In the genomic region with DNA sequence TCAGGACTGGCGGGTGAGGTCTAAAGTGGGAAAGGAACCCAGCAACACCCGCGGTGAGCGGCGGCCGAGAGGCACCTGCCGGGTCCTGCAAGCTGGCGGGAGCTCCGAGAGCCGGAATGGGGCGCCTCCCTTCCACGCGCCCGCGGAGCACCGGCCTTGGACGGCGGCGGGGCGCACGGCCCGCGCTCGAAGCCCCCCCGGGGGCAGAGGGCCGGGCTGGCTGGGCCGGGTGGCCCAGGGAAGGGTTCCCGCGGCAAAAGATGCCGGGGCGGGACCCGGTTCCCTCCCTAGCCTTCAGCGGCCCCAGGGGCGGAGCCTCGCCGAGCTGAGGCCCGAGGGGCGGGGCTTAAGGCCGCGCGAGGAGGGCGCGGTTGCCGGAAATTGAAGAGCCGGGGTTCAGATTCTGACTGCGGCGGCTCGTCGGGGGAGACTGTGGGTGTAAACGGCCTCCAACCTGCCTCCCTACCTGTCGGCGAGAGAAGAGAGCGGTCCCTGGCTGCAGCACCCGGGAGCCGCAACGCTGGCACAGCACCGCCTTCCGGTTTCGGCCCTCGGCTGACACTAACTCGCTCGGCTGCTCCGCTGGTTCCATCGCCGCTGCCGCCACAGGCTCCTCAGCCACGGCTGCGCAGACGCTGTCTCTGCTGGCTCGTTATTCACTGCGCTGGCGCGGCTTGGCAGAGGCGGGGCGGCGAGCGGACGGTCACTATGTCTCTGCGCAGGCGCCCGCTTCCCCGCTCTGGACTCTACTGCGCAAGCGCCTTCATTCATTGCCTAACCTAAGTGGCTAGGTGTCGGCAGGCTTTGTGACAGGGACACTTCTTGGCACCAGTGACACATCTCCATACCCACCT, we compare ENCODE assay signal across 1 cellular context.
TF ChIP-seq lines count a peak whose summit lies in the region.

A gene (minus strand): TSS at position 643 of the 854 bp plus-strand sequence. CDS start 51 bp downstream, at position 592.

TF ChIP-seq in K562, 482 proteins besides CTCF, POLR2A, EP300 and RAD21 (continued from another document and continues in another):
- TF ChIP-seq TBP (optimal IDR thresholded peaks at IDR 0.05; ENCODE audit: low read depth, low read length) (peak; percentile 56), ZBTB17 (CRISPR knock-in tag; IDR thresholded peaks at IDR 0.05) (peak; percentile 14; the same call in 1 of the 2 replicates), CREB1 (IDR thresholded peaks at IDR 0.05) (peak; percentile 13; the same call in 1 of the 2 replicates), CREB1 (CRISPR knock-in tag; IDR thresholded peaks at IDR 0.05) (peak; percentile 24), MAZ (CRISPR knock-in tag; conservative IDR thresholded peaks at IDR 0.05 in 1 of 2, IDR thresholded peaks at IDR 0.05 in 1 of 2) (peak; percentile 73 to 81), WHSC1 (IDR thresholded peaks at IDR 0.05; ENCODE audit: low read length) (peak; percentile 31), CHD2 (IDR thresholded peaks at IDR 0.05; ENCODE audit: low read depth, low read length) (0 out of 2 replicates have a peak, but pooled peaks have one; percentile 2), ZC3H4 (CRISPR knock-in tag; IDR thresholded peaks at IDR 0.05; ENCODE audit: borderline replicate concordance) (no peak), RBM15 (IDR thresholded peaks at IDR 0.05; ENCODE audit: insufficient read depth, low read length) (0 out of 2 replicates have a peak, but pooled peaks have one; percentile 80), TEAD1 (CRISPR knock-in tag; IDR thresholded peaks at IDR 0.05) (peak in 1 of 2 experiments; percentile 46; a peak in 1 of 4 replicates), KAT7 (CRISPR knock-in tag; IDR thresholded peaks at IDR 0.05; ENCODE audit: borderline replicate concordance) (no peak; the same call in 1 of the 2 replicates), SMC3 (conservative IDR thresholded peaks at IDR 0.05; ENCODE audit: insufficient read depth, low read depth, low read length) (no peak), FOSL1 (tag; conservative IDR thresholded peaks at IDR 0.05) (peak; percentile 67), ZNF165 (CRISPR knock-in tag; IDR thresholded peaks at IDR 0.05; ENCODE audit: borderline replicate concordance) (no peak), TCFL5 (CRISPR knock-in tag; conservative IDR thresholded peaks at IDR 0.05) (no peak), HNRNPLL (IDR thresholded peaks at IDR 0.05; ENCODE audit: low read depth, low read length, poor library complexity, severe bottlenecking) (peak; percentile 81), PHF8 (IDR thresholded peaks at IDR 0.05; ENCODE audit: borderline replicate concordance, low read length) (peak; percentile 100), KLF6 (CRISPR knock-in tag; IDR thresholded peaks at IDR 0.05; ENCODE audit: borderline replicate concordance) (peak; percentile 88; the same call in 1 of the 2 replicates), ELF1 (tag; IDR thresholded peaks at IDR 0.05) (peak; percentile 90), U2AF1 (optimal IDR thresholded peaks at IDR 0.05; ENCODE audit: low read depth, low read length) (peak; percentile 59), POLR2AphosphoS2 (IDR thresholded peaks at IDR 0.05; ENCODE audit: low read length) (peak; percentile 94), HDAC2 (IDR thresholded peaks at IDR 0.05) (peak; percentile 33; the same call in 1 of the 2 replicates), NBN (IDR thresholded peaks at IDR 0.05; ENCODE audit: low read depth) (peak; percentile 64; the same call in 1 of the 2 replicates), MECOM (CRISPR knock-in tag; IDR thresholded peaks at IDR 0.05) (no peak), KDM4B (IDR thresholded peaks at IDR 0.05; ENCODE audit: borderline replicate concordance in 2 of 2, low read depth in 1 of 2) (peak in 1 of 2 experiments; percentile 56; a peak in 1 of 4 replicates), SRSF3 (IDR thresholded peaks at IDR 0.05; ENCODE audit: insufficient read depth, low read length) (no peak), ZNF79 (CRISPR knock-in tag; IDR thresholded peaks at IDR 0.05; ENCODE audit: low read depth) (no peak), HDAC1 (IDR thresholded peaks at IDR 0.05) (peak in 1 of 2 experiments; percentile 84; a peak in 2 of 4 replicates), SETDB1 (IDR thresholded peaks at IDR 0.05; ENCODE audit: low read length) (peak; percentile 85), HNRNPL (IDR thresholded peaks at IDR 0.05; ENCODE audit: low read depth, low read length) (0 out of 2 replicates have a peak, but pooled peaks have one; percentile 50), PHF20 (IDR thresholded peaks at IDR 0.05; ENCODE audit: partially characterized antibody) (peak; percentile 78), ILK (tag; IDR thresholded peaks at IDR 0.05; ENCODE audit: borderline replicate concordance, low read depth) (no peak), MTA3 (IDR thresholded peaks at IDR 0.05; ENCODE audit: borderline replicate concordance) (peak; percentile 83), RBFOX2 (IDR thresholded peaks at IDR 0.05; ENCODE audit: low read depth, low read length) (peak; percentile 98), CSDE1 (IDR thresholded peaks at IDR 0.05) (no peak), ZNF778 (CRISPR knock-in tag; IDR thresholded peaks at IDR 0.05) (no peak), SRSF1 (IDR thresholded peaks at IDR 0.05; ENCODE audit: low read depth, low read length) (no peak)
- TF ChIP-seq, protein P1, sequence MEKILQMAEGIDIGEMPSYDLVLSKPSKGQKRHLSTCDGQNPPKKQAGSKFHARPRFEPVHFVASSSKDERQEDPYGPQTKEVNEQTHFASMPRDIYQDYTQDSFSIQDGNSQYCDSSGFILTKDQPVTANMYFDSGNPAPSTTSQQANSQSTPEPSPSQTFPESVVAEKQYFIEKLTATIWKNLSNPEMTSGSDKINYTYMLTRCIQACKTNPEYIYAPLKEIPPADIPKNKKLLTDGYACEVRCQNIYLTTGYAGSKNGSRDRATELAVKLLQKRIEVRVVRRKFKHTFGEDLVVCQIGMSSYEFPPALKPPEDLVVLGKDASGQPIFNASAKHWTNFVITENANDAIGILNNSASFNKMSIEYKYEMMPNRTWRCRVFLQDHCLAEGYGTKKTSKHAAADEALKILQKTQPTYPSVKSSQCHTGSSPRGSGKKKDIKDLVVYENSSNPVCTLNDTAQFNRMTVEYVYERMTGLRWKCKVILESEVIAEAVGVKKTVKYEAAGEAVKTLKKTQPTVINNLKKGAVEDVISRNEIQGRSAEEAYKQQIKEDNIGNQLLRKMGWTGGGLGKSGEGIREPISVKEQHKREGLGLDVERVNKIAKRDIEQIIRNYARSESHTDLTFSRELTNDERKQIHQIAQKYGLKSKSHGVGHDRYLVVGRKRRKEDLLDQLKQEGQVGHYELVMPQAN (IDR thresholded peaks at IDR 0.05; ENCODE audit: borderline replicate concordance) = peak; percentile 75
- TF ChIP-seq, protein P2, sequence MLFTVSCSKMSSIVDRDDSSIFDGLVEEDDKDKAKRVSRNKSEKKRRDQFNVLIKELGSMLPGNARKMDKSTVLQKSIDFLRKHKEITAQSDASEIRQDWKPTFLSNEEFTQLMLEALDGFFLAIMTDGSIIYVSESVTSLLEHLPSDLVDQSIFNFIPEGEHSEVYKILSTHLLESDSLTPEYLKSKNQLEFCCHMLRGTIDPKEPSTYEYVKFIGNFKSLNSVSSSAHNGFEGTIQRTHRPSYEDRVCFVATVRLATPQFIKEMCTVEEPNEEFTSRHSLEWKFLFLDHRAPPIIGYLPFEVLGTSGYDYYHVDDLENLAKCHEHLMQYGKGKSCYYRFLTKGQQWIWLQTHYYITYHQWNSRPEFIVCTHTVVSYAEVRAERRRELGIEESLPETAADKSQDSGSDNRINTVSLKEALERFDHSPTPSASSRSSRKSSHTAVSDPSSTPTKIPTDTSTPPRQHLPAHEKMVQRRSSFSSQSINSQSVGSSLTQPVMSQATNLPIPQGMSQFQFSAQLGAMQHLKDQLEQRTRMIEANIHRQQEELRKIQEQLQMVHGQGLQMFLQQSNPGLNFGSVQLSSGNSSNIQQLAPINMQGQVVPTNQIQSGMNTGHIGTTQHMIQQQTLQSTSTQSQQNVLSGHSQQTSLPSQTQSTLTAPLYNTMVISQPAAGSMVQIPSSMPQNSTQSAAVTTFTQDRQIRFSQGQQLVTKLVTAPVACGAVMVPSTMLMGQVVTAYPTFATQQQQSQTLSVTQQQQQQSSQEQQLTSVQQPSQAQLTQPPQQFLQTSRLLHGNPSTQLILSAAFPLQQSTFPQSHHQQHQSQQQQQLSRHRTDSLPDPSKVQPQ (CRISPR knock-in tag; IDR thresholded peaks at IDR 0.05; ENCODE audit: borderline replicate concordance) = no peak
- TF ChIP-seq, protein P3, sequence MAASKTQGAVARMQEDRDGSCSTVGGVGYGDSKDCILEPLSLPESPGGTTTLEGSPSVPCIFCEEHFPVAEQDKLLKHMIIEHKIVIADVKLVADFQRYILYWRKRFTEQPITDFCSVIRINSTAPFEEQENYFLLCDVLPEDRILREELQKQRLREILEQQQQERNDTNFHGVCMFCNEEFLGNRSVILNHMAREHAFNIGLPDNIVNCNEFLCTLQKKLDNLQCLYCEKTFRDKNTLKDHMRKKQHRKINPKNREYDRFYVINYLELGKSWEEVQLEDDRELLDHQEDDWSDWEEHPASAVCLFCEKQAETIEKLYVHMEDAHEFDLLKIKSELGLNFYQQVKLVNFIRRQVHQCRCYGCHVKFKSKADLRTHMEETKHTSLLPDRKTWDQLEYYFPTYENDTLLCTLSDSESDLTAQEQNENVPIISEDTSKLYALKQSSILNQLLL (CRISPR knock-in tag; IDR thresholded peaks at IDR 0.05; ENCODE audit: borderline replicate concordance) = no peak
- TF ChIP-seq, protein P4, sequence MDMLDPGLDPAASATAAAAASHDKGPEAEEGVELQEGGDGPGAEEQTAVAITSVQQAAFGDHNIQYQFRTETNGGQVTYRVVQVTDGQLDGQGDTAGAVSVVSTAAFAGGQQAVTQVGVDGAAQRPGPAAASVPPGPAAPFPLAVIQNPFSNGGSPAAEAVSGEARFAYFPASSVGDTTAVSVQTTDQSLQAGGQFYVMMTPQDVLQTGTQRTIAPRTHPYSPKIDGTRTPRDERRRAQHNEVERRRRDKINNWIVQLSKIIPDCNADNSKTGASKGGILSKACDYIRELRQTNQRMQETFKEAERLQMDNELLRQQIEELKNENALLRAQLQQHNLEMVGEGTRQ (CRISPR knock-in tag; IDR thresholded peaks at IDR 0.05) = no peak
- TF ChIP-seq, protein P5, sequence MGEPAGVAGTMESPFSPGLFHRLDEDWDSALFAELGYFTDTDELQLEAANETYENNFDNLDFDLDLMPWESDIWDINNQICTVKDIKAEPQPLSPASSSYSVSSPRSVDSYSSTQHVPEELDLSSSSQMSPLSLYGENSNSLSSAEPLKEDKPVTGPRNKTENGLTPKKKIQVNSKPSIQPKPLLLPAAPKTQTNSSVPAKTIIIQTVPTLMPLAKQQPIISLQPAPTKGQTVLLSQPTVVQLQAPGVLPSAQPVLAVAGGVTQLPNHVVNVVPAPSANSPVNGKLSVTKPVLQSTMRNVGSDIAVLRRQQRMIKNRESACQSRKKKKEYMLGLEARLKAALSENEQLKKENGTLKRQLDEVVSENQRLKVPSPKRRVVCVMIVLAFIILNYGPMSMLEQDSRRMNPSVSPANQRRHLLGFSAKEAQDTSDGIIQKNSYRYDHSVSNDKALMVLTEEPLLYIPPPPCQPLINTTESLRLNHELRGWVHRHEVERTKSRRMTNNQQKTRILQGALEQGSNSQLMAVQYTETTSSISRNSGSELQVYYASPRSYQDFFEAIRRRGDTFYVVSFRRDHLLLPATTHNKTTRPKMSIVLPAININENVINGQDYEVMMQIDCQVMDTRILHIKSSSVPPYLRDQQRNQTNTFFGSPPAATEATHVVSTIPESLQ (CRISPR knock-in tag; IDR thresholded peaks at IDR 0.05) = peak; percentile 59; the same call in 1 of the 2 replicates
- TF ChIP-seq, protein P6, sequence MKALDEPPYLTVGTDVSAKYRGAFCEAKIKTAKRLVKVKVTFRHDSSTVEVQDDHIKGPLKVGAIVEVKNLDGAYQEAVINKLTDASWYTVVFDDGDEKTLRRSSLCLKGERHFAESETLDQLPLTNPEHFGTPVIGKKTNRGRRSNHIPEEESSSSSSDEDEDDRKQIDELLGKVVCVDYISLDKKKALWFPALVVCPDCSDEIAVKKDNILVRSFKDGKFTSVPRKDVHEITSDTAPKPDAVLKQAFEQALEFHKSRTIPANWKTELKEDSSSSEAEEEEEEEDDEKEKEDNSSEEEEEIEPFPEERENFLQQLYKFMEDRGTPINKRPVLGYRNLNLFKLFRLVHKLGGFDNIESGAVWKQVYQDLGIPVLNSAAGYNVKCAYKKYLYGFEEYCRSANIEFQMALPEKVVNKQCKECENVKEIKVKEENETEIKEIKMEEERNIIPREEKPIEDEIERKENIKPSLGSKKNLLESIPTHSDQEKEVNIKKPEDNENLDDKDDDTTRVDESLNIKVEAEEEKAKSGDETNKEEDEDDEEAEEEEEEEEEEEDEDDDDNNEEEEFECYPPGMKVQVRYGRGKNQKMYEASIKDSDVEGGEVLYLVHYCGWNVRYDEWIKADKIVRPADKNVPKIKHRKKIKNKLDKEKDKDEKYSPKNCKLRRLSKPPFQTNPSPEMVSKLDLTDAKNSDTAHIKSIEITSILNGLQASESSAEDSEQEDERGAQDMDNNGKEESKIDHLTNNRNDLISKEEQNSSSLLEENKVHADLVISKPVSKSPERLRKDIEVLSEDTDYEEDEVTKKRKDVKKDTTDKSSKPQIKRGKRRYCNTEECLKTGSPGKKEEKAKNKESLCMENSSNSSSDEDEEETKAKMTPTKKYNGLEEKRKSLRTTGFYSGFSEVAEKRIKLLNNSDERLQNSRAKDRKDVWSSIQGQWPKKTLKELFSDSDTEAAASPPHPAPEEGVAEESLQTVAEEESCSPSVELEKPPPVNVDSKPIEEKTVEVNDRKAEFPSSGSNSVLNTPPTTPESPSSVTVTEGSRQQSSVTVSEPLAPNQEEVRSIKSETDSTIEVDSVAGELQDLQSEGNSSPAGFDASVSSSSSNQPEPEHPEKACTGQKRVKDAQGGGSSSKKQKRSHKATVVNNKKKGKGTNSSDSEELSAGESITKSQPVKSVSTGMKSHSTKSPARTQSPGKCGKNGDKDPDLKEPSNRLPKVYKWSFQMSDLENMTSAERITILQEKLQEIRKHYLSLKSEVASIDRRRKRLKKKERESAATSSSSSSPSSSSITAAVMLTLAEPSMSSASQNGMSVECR (CRISPR knock-in tag; IDR thresholded peaks at IDR 0.05) = peak; percentile 84; the same call in 1 of the 2 replicates
- TF ChIP-seq, protein P7, sequence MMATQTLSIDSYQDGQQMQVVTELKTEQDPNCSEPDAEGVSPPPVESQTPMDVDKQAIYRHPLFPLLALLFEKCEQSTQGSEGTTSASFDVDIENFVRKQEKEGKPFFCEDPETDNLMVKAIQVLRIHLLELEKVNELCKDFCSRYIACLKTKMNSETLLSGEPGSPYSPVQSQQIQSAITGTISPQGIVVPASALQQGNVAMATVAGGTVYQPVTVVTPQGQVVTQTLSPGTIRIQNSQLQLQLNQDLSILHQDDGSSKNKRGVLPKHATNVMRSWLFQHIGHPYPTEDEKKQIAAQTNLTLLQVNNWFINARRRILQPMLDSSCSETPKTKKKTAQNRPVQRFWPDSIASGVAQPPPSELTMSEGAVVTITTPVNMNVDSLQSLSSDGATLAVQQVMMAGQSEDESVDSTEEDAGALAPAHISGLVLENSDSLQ (IDR thresholded peaks at IDR 0.05) = peak; percentile 72
- TF ChIP-seq, protein P8, sequence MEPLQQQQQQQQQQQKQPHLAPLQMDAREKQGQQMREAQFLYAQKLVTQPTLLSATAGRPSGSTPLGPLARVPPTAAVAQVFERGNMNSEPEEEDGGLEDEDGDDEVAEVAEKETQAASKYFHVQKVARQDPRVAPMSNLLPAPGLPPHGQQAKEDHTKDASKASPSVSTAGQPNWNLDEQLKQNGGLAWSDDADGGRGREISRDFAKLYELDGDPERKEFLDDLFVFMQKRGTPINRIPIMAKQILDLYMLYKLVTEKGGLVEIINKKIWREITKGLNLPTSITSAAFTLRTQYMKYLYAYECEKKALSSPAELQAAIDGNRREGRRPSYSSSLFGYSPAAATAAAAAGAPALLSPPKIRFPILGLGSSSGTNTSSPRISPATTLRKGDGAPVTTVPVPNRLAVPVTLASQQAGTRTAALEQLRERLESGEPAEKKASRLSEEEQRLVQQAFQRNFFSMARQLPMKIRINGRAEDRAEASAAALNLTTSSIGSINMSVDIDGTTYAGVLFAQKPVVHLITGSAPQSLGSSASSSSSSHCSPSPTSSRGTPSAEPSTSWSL (CRISPR knock-in tag; IDR thresholded peaks at IDR 0.05; ENCODE audit: borderline replicate concordance) = no peak
